Comparison of ENCODE assay signal across 17 cellular contexts in genomic region chr2:1976725-1977416, GRCh38.
A peak's percentile ranks its signal among the peaks of the same experiment; 100 is the strongest.
DNase-seq lines count a peak whose midpoint lies in the region; ATAC-seq and TF ChIP-seq lines count a peak whose summit lies in the region.
"Had no signal": no experiment of that assay in that cellular context is flagged by ENCODE, and none has a peak within 500 bp of the region (broad histone marks: within the 10 kb centered on the region; RNA-seq: fewer than 3 reads in every experiment).

No MANE protein-coding gene starts in this region.

- H3K27ac ChIP-seq in right atrium auricular region (peak overlapping the region; percentile 51 to 61), thoracic aorta (no peak overlapping the region)
- H3K27ac ChIP-seq: BLaER1 had no signal

- DNase-seq in astrocyte of the spinal cord (ENCODE audit: low read depth, low spot score) (peak; percentile 56), fibroblast of pulmonary artery (ENCODE audit: low read depth) (peak; percentile 13), right atrium auricular region (ENCODE audit: low spot score) (peak; percentile 57), thoracic aorta (ENCODE audit: low spot score) (no peak), DMS79 (lab: John Stamatoyannopoulos, UW) (no peak), hippocampal formation (lab: John Stamatoyannopoulos, UW) (no peak)
- DNase-seq: Calu3; CD4-positive, alpha-beta memory T cell; KBM-7; NCI-H1105; NCI-H2081; NCI-H510A treated with DMSO at 0.1 percent for 48 hours; NCI-H82; OCI-M1 had no signal

- no peak for TF ChIP-seq CTCF in astrocyte of the spinal cord (IDR thresholded peaks at IDR 0.05; ENCODE audit: low read depth, low read length)
- TF ChIP-seq CTCF in fibroblast of pulmonary artery (IDR thresholded peaks at IDR 0.05; ENCODE audit: low read length, missing control alignments): no peak
- no peak for TF ChIP-seq CTCF in right atrium auricular region (IDR thresholded peaks at IDR 0.05)
- TF ChIP-seq CTCF in thoracic aorta (IDR thresholded peaks at IDR 0.05): no peak

- ATAC-seq in thoracic aorta (ENCODE audit: insufficient number of reproducible peaks, low FRiP score, low read depth) (peak; percentile 63), GM19328 (IDR thresholded peaks at IDR 0.05; ENCODE audit: unreplicated experiment) (no peak)
- ATAC-seq: HepG2 had no signal

- no peak overlapping the region for H3K4me3 ChIP-seq in astrocyte of the spinal cord (ENCODE audit: low read depth, low read length)
- H3K4me3 ChIP-seq in fibroblast of pulmonary artery (replicated peaks; ENCODE audit: low read depth, low read length): no peak overlapping the region
- no peak overlapping the region for H3K4me3 ChIP-seq in right atrium auricular region
- no peak overlapping the region for H3K4me3 ChIP-seq in thoracic aorta
- H3K4me3 ChIP-seq: BLaER1 had no signal

- H3K27me3 ChIP-seq in right atrium auricular region (no peaks in the 10 kb centered on the region), thoracic aorta (replicated peaks; ENCODE audit: insufficient read depth) (no peaks in the 10 kb centered on the region)
- H3K27me3 ChIP-seq: BLaER1 had no signal

- H3K4me1 ChIP-seq in right atrium auricular region (no peaks in the 10 kb centered on the region), thoracic aorta (ENCODE audit: control insufficient read depth in 1 of 2, low read depth in 2 of 2) (peaks cover 0 to 3% of the 10 kb centered on the region in 2 donors)

- H3K9me3 ChIP-seq in right atrium auricular region: no peaks in the 10 kb centered on the region
- H3K9me3 ChIP-seq in thoracic aorta: no peaks in the 10 kb centered on the region
- H3K9me3 ChIP-seq: BLaER1 had no signal

- H3K36me3 ChIP-seq in right atrium auricular region (no peaks in the 10 kb centered on the region), thoracic aorta (no peaks in the 10 kb centered on the region)
- H3K36me3 ChIP-seq: BLaER1 had no signal

- in situ Hi-C loops in astrocyte of the spinal cord (cut with HindIII; ENCODE audit: low sequenced_read_pairs): no loop called here

Comparison
In these comparisons a context has a peak if more than half of its experiments do, and no peak if none do; other contexts are left out.
1. DNase-seq: peak in astrocyte of the spinal cord (single experiment), fibroblast of pulmonary artery (single experiment) and right atrium auricular region (single experiment); none in thoracic aorta (single experiment), DMS79 (single experiment) and hippocampal formation (0 of 2).
2. H3K27ac ChIP-seq: peak in right atrium auricular region (2 of 2); none in thoracic aorta (0 of 2).